In genomic region chr13:36818483-36819063, GRCh38 we compare ENCODE assay signal across 8 cellular contexts. TPM values are rescaled to one million over a fixed set of nuclear protein-coding genes. Genes with fewer than 3 reads are reported as not detected.
DNase-seq lines count a peak whose midpoint lies in the region; ATAC-seq, FAIRE-seq and TF ChIP-seq lines count a peak whose summit lies in the region.

No MANE protein-coding gene starts in this region.

- peak; percentile 2 for ATAC-seq in GM18519 (IDR thresholded peaks at IDR 0.05; ENCODE audit: low FRiP score, unreplicated experiment)
- ATAC-seq in HG02759 (IDR thresholded peaks at IDR 0.05; ENCODE audit: unreplicated experiment), result peak; percentile 1
- peak in 7 of 8 donors; percentile 1 to 35 (median 12) for ATAC-seq in heart right ventricle

- no peak for TF ChIP-seq POLR2A in erythroblast (IDR thresholded peaks at IDR 0.05; ENCODE audit: low read length)

- WGBS in heart right ventricle, 2 donors, result 6% methylated on average over 12 of the region's 12 CpGs
- WGBS in small intestine, 3 donors, result 1 to 8% (median 5%) methylated on average over 12 of the region's 12 CpGs

- intact Hi-C loops in heart right ventricle (cut with DNase I) (no loop called here), posterior vena cava (cut with DNase I) (no loop called here)

- peaks cover 0 to 45% (median 27%) of the 10 kb centered on the region in 9 donors for H3K4me1 ChIP-seq in heart right ventricle
- peaks cover 0 to 6% of the 10 kb centered on the region in 2 donors for H3K4me1 ChIP-seq in small intestine (ENCODE audit: control insufficient read depth in 2 of 2, insufficient read depth in 1 of 2, low read depth in 1 of 2, low read length in 1 of 2)

- TF ChIP-seq CTCF in WI38 (IDR thresholded peaks at IDR 0.05; ENCODE audit: low read depth, low read length), result no peak
- no peak for TF ChIP-seq CTCF in heart right ventricle (IDR thresholded peaks at IDR 0.05)

- H3K4me3 ChIP-seq in WI38 (ENCODE audit: low read depth, low read length) (peak overlapping the region; percentile 66), heart right ventricle (peak overlapping the region; percentile 68 to 97 (median 78)), small intestine (ENCODE audit: low read depth in 1 of 2, low read length in 2 of 2) (peak overlapping the region; percentile 89 to 96)

- DNase-seq in heart right ventricle (no peak), small intestine (no peak), erythroblast (lab: John Stamatoyannopoulos, UW) (no peak), mesenteric fat pad (ENCODE audit: low spot score) (no peak), posterior vena cava (ENCODE audit: low spot score) (no peak)

- no peaks in the 10 kb centered on the region for H3K9me3 ChIP-seq in heart right ventricle
- no peaks in the 10 kb centered on the region for H3K9me3 ChIP-seq in small intestine (ENCODE audit: control insufficient read depth, low read depth)

- FAIRE-seq in small intestine (lab: Jason Lieb, UNC), result no peak

- H3K27ac ChIP-seq in heart right ventricle (peak overlapping the region in 9 of 10 donors; percentile 45 to 89 (median 78)), small intestine (ENCODE audit: low read depth in 1 of 2, low read length in 1 of 2) (peak overlapping the region in 1 of 2 donors; percentile 36)

- H3K36me3 ChIP-seq in heart right ventricle (peaks cover 0 to 5% (median 0%) of the 10 kb centered on the region in 9 donors), small intestine (ENCODE audit: control insufficient read depth in 2 of 2, insufficient read depth in 2 of 2, low read length in 2 of 2) (no peaks in the 10 kb centered on the region)

- H3K27me3 ChIP-seq in heart right ventricle (no peaks in the 10 kb centered on the region), small intestine (ENCODE audit: control insufficient read depth in 2 of 2, insufficient read depth in 2 of 2, low read length in 2 of 2) (peaks cover 0 to under 1% of the 10 kb centered on the region in 2 donors)

RNA-seq across cellular contexts. Expression of gene RFXAP, which starts 0.4 kb away (rescaled TPM):
- total RNA-seq in heart right ventricle, result 1 to 10 TPM; 2.6 to 6.9 (median 3.9) TPM
- 1 to 10 TPM; 2.0 to 3.4 TPM for polyA plus RNA-seq in heart right ventricle
- polyA plus RNA-seq in small intestine, result 1 to 10 TPM in 2 of 3 donors, under 1 TPM in 1; 0.81 to 4.6 (median 1.3) TPM
- 4.0 TPM for total RNA-seq in mesenteric fat pad
- total RNA-seq in posterior vena cava, result 1 to 10 TPM; 6.8 to 7.2 TPM
